In the genomic region with DNA sequence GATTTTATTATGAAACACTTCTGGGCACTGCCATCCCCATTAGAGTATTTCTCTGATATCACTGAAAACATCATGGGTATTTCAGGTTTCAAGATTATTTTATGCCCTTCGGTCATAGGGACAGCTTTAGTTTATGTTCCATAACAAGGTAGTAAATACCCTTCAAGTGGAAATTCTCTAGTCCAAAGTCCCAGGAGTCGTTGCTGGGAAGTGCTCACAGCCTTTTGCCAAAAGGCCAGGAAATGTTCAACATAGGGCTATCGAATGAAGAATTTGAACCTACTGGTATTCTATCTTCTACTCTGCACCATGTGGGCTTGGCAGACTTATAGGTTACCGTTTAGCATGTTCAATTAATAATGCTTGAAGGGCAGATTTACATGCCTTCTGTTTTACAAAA, we compare ENCODE assay signal across 22 cellular contexts. TPM values are rescaled to one million over a fixed set of nuclear protein-coding genes. Genes with fewer than 3 reads are reported as not detected.
A peak's percentile ranks its signal among the peaks of the same experiment; 100 is the strongest.
DNase-seq lines count a peak whose midpoint lies in the region; ATAC-seq, FAIRE-seq and TF ChIP-seq lines count a peak whose summit lies in the region.
"Had no signal": no experiment of that assay in that cellular context is flagged by ENCODE, and none has a peak within 500 bp of the region (broad histone marks: within the 10 kb centered on the region; RNA-seq: fewer than 3 reads in every experiment).

No MANE protein-coding gene starts in this region.

- FAIRE-seq in GM12892 (lab: Jason Lieb, UNC): peak; percentile 24
- FAIRE-seq in small intestine (lab: Jason Lieb, UNC): no peak
- FAIRE-seq: A204.1, D721Med, G401.6, GM19239 had no signal

- H3K27me3 ChIP-seq in small intestine (ENCODE audit: control insufficient read depth in 2 of 2, insufficient read depth in 2 of 2, low read length in 2 of 2): no peaks in the 10 kb centered on the region
- H3K27me3 ChIP-seq: BLaER1 had no signal

- H3K9me3 ChIP-seq in small intestine (ENCODE audit: control insufficient read depth, low read depth): no peaks in the 10 kb centered on the region
- H3K9me3 ChIP-seq: BLaER1 had no signal

- H3K4me1 ChIP-seq in small intestine (ENCODE audit: control insufficient read depth in 2 of 2, insufficient read depth in 1 of 2, low read depth in 1 of 2, low read length in 1 of 2): peaks cover 0 to 2% of the 10 kb centered on the region in 2 donors

- ATAC-seq in left lobe of liver: peak; percentile 76
- ATAC-seq in esophagus mucosa: no peak
- ATAC-seq: GM23338, HCT116 had no signal

- TF ChIP-seq POLR2A in GM12892 (IDR thresholded peaks at IDR 0.05; ENCODE audit: low read depth, low read length): no peak

- H3K36me3 ChIP-seq in small intestine (ENCODE audit: control insufficient read depth in 2 of 2, insufficient read depth in 2 of 2, low read length in 2 of 2): no peaks in the 10 kb centered on the region
- H3K36me3 ChIP-seq: BLaER1 had no signal

- DNase-seq in DMS79 treated with DMSO at 0.1 percent for 48 hours (lab: John Stamatoyannopoulos, UW): peak; percentile 62
- DNase-seq in DMS79 (lab: John Stamatoyannopoulos, UW): no peak
- DNase-seq in GM12892 (ENCODE audit: insufficient read length): no peak
- DNase-seq in left lobe of liver (ENCODE audit: low spot score): no peak
- peak; percentile 60 for DNase-seq in small intestine
- DNase-seq in SIG-M5 (lab: John Stamatoyannopoulos, UW): no peak
- DNase-seq: CD4-positive, CD25-positive, alpha-beta regulatory T cell; CD8-positive, alpha-beta memory T cell; DMS 273 treated with DMSO at 0.1 percent for 48 hours; DND-41; H9 had no signal

- H3K27ac ChIP-seq in small intestine (ENCODE audit: low read depth in 1 of 2, low read length in 1 of 2): no peak overlapping the region
- H3K27ac ChIP-seq: 22Rv1, BLaER1, C4-2B had no signal

- 13 to 57% (median 39%) methylated on average over 4 of the region's 4 CpGs for WGBS in small intestine, 3 donors

- H3K4me3 ChIP-seq in small intestine (ENCODE audit: low read depth in 1 of 2, low read length in 2 of 2): no peak overlapping the region
- H3K4me3 ChIP-seq: BLaER1, GM23338 had no signal

RNA-seq across cellular contexts. Expression of gene MFSD2A, which starts 7.7 kb away (rescaled TPM):
- polyA plus RNA-seq in GM12892 (2012; ENCODE audit: missing spikeins): 10.5 TPM
- total RNA-seq in left lobe of liver (108 TPM), esophagus mucosa (25.2 TPM)
- polyA plus RNA-seq in small intestine: 10 to 100 TPM; 17.5 to 57.5 (median 45.9) TPM

RNA-seq across cellular contexts. Expression of gene MYCL, which starts 45.5 kb away (rescaled TPM):
- polyA plus RNA-seq in GM12892 (2012; ENCODE audit: missing spikeins): 2.0 TPM
- total RNA-seq in left lobe of liver (14.7 TPM), esophagus mucosa (16.9 TPM)
- 1 to 10 TPM; 3.5 to 9.0 (median 5.6) TPM for polyA plus RNA-seq in small intestine
- total RNA-seq: CD4-positive, CD25-positive, alpha-beta regulatory T cell; H4 had no signal
- polyA plus RNA-seq: CD8-positive, alpha-beta memory T cell had no signal

Comparison
In these comparisons a context has a peak if more than half of its experiments do, and no peak if none do; other contexts are left out.
1. DNase-seq: peak in DMS79 treated with DMSO at 0.1 percent for 48 hours (single experiment) and small intestine (single experiment); none in DMS79 (single experiment), GM12892 (single experiment), left lobe of liver (single experiment) and SIG-M5 (single experiment).